Comparison of ENCODE assay signal across 16 cellular contexts in the genomic region with DNA sequence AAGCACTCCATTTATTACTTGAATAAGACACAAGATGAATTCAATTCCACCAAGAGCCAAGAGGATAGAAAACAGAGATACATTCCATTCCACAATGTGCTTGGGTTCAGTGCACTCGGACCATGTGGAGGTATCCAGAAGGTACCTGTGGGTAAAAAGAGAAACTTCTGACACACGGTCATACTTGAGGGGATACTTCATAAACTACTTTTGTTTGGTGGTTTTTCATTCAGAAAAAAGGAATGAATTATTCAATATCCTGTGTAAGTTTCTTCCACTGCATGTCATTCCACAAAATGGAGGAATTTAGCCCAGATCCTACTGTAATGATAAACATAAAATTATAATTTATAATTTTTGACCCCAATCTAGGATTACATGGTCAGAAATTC. TPM values are rescaled to one million over a fixed set of nuclear protein-coding genes. Genes with fewer than 3 reads are reported as not detected.
DNase-seq lines count a peak whose midpoint lies in the region; ATAC-seq and TF ChIP-seq lines count a peak whose summit lies in the region.
"Had no signal": no experiment of that assay in that cellular context is flagged by ENCODE, and none has a peak within 500 bp of the region (broad histone marks: within the 10 kb centered on the region; RNA-seq: fewer than 3 reads in every experiment).

No MANE protein-coding gene starts in this region.

- no peak overlapping the region for H3K14ac ChIP-seq in trophoblast cell (ENCODE audit: low read length)

- TF ChIP-seq CTCF in 22Rv1 (IDR thresholded peaks at IDR 0.05), result no peak
- no peak for TF ChIP-seq CTCF in osteoblast (IDR thresholded peaks at IDR 0.05; ENCODE audit: extremely low read depth, low read depth, low read length)

- DNase-seq in epithelial cell of prostate (ENCODE audit: low read depth, low spot score) (no peak), osteoblast (ENCODE audit: insufficient read length, low spot score, missing footprints) (no peak), anterior cingulate cortex (lab: John Stamatoyannopoulos, UW) (no peak), trophoblast cell (no peak)
- DNase-seq: adrenal gland, DMS 273 treated with DMSO at 0.1 percent for 48 hours, NCI-H1694, NCI-H510A treated with DMSO at 0.1 percent for 48 hours, ovary, testis had no signal

- no peak overlapping the region for H4K12ac ChIP-seq in trophoblast cell (ENCODE audit: low read depth, low read length)

- H2AK5ac ChIP-seq in trophoblast cell (ENCODE audit: low read length), result no peak overlapping the region

- no peak overlapping the region for H4K8ac ChIP-seq in trophoblast cell (ENCODE audit: low read depth, low read length)

- no peak overlapping the region for H2BK12ac ChIP-seq in trophoblast cell (ENCODE audit: low read length)

- H3K79me1 ChIP-seq in trophoblast cell (ENCODE audit: low read length), result no peaks in the 10 kb centered on the region

- no peak overlapping the region for H4K91ac ChIP-seq in trophoblast cell (ENCODE audit: low read depth, low read length)

- H3K79me2 ChIP-seq in osteoblast (ENCODE audit: insufficient read depth, low read length) (peaks cover 21% of the 10 kb centered on the region), trophoblast cell (ENCODE audit: control insufficient read depth, insufficient read depth, low read length, poor library complexity) (no peaks in the 10 kb centered on the region)

- H3K4me3 ChIP-seq in HUES64 (ENCODE audit: low read length) (no peak overlapping the region), osteoblast (ENCODE audit: insufficient read depth, low read length) (no peak overlapping the region), trophoblast cell (ENCODE audit: low read depth, low read length) (no peak overlapping the region)
- H3K4me3 ChIP-seq: mucosa of descending colon, ovary, testis had no signal

- H3K36me3 ChIP-seq in HUES64 (ENCODE audit: insufficient read depth, low read length), result no peaks in the 10 kb centered on the region
- peaks cover 65% of the 10 kb centered on the region for H3K36me3 ChIP-seq in osteoblast (ENCODE audit: insufficient read depth, low read length)
- H3K36me3 ChIP-seq in trophoblast cell (ENCODE audit: control insufficient read depth in 1 of 2, insufficient read depth in 2 of 2, low read length in 2 of 2), result no peaks in the 10 kb centered on the region
- H3K36me3 ChIP-seq: adrenal gland, ovary had no signal

- no peaks in the 10 kb centered on the region for H3K27me3 ChIP-seq in HUES64 (ENCODE audit: insufficient read depth, low read length)
- no peaks in the 10 kb centered on the region for H3K27me3 ChIP-seq in osteoblast (ENCODE audit: insufficient read depth, low read length)
- H3K27me3 ChIP-seq in trophoblast cell (ENCODE audit: insufficient read depth, low read length), result no peaks in the 10 kb centered on the region
- H3K27me3 ChIP-seq: adrenal gland, ovary, testis had no signal

- H2AFZ ChIP-seq in osteoblast (ENCODE audit: low read length), result no peak overlapping the region
- H2AFZ ChIP-seq in trophoblast cell (ENCODE audit: insufficient read depth, low read length, poor library complexity), result no peak overlapping the region

- H3K4me2 ChIP-seq in osteoblast (ENCODE audit: insufficient read depth, low read length), result peak overlapping the region; percentile 3
- H3K4me2 ChIP-seq in trophoblast cell (ENCODE audit: low read length), result no peak overlapping the region

- H3K9ac ChIP-seq in HUES64 (ENCODE audit: low read depth, low read length) (no peak overlapping the region), trophoblast cell (ENCODE audit: low read length) (no peak overlapping the region)

- no peak overlapping the region for H3K23ac ChIP-seq in trophoblast cell (ENCODE audit: low read length)

- H2BK5ac ChIP-seq in trophoblast cell (ENCODE audit: low read depth, low read length, poor library complexity), result no peak overlapping the region

- H3K4me1 ChIP-seq in HUES64 (ENCODE audit: insufficient read depth, low read length), result peaks cover 53% of the 10 kb centered on the region
- peaks cover 56% of the 10 kb centered on the region for H3K4me1 ChIP-seq in osteoblast (ENCODE audit: insufficient read depth, low read length)
- H3K4me1 ChIP-seq in trophoblast cell (ENCODE audit: control insufficient read depth in 1 of 2, insufficient read depth in 2 of 2, low read length in 2 of 2), result peaks cover 4 to 7% of the 10 kb centered on the region in 2 experiments

- peaks cover 5% of the 10 kb centered on the region for H4K20me1 ChIP-seq in osteoblast (ENCODE audit: insufficient read depth, low read length)

- H2BK120ac ChIP-seq in trophoblast cell (ENCODE audit: insufficient read depth, low read length, poor library complexity), result no peak overlapping the region

- no peak overlapping the region for H3K18ac ChIP-seq in trophoblast cell (ENCODE audit: low read length)

- 100% methylated on average over 2 of the region's 2 CpGs for WGBS in HUES64
- no CpG with 5 or more reads among the region's 2 CpGs for WGBS in trophoblast cell (ENCODE audit: extremely low coverage, insufficient coverage, insufficient read length)

- ATAC-seq in GM18870 (IDR thresholded peaks at IDR 0.05; ENCODE audit: unreplicated experiment), result no peak
- no peak for ATAC-seq in HG03045 (IDR thresholded peaks at IDR 0.05; ENCODE audit: unreplicated experiment)
- ATAC-seq: activated T-helper 17 cell treated with anti-CD3 and anti-CD28 coated beads, Interleukin-2, amount 50 U/mL, for 72 hours had no signal

- H3K27ac ChIP-seq in 22Rv1, result peak overlapping the region; percentile 93
- peak overlapping the region; percentile 95; the same call in 1 of the 2 replicates for H3K27ac ChIP-seq in HUES64 (ENCODE audit: low read depth, low read length)
- H3K27ac ChIP-seq in epithelial cell of prostate, result peak overlapping the region; percentile 91
- H3K27ac ChIP-seq in osteoblast (ENCODE audit: low read depth, low read length), result peak overlapping the region; percentile 41
- no peak overlapping the region for H3K27ac ChIP-seq in trophoblast cell (ENCODE audit: low read depth, low read length)
- H3K27ac ChIP-seq: ovary had no signal

- no peak overlapping the region for H3K4ac ChIP-seq in trophoblast cell (ENCODE audit: low read depth, low read length)

- H3K9me3 ChIP-seq in HUES64 (ENCODE audit: insufficient read depth, low read depth, low read length), result no peaks in the 10 kb centered on the region
- H3K9me3 ChIP-seq in osteoblast (ENCODE audit: low read depth, low read length), result no peaks in the 10 kb centered on the region
- peaks cover 1% of the 10 kb centered on the region for H3K9me3 ChIP-seq in trophoblast cell (ENCODE audit: insufficient read depth, low read depth, low read length)
- H3K9me3 ChIP-seq: adrenal gland, mucosa of descending colon, ovary, testis had no signal

RNA-seq across cellular contexts. Expression of gene TM4SF1, which starts 5.7 kb away (rescaled TPM):
- polyA plus RNA-seq in HUES64 (2013, experiment 1 of 2), result 0.95 TPM
- 0.63 TPM for polyA plus RNA-seq in HUES64 (2013, experiment 2 of 2)
- total RNA-seq in osteoblast, result 209 and 210 TPM in 2 replicates
- 1.8 and 2.2 TPM in 2 replicates for polyA plus RNA-seq in trophoblast cell (2013)

RNA-seq across cellular contexts. Expression of gene TM4SF18, which starts 38.3 kb away (rescaled TPM):
- polyA plus RNA-seq in HUES64 (2013, experiment 1 of 2), result 3.4 TPM
- polyA plus RNA-seq in HUES64 (2013, experiment 2 of 2), result 3.4 TPM
- 0.29 TPM in 1 of 2 replicates, not detected in the other for total RNA-seq in osteoblast
- polyA plus RNA-seq in trophoblast cell (2013), result 0.17 and 0.23 TPM in 2 replicates
- total RNA-seq: activated T-helper 17 cell treated with anti-CD3 and anti-CD28 coated beads, Interleukin-2, amount 50 U/mL, for 72 hours had no signal
